In genomic region chr3:43316783-43317460, GRCh38 we compare ENCODE assay signal across 12 cellular contexts. TPM values are rescaled to one million over a fixed set of nuclear protein-coding genes. Genes with fewer than 3 reads are reported as not detected.
DNase-seq lines count a peak whose midpoint lies in the region; ATAC-seq lines count a peak whose summit lies in the region.
"Had no signal": no experiment of that assay in that cellular context is flagged by ENCODE, and none has a peak within 500 bp of the region (broad histone marks: within the 10 kb centered on the region; RNA-seq: fewer than 3 reads in every experiment).

No MANE protein-coding gene starts in this region.

- H3K4me3 ChIP-seq in trophoblast cell (ENCODE audit: low read depth, low read length): no peak overlapping the region
- H3K4me3 ChIP-seq: adrenal gland, prostate gland had no signal

- no peak overlapping the region for H2BK5ac ChIP-seq in trophoblast cell (ENCODE audit: low read depth, low read length, poor library complexity)

- no peak overlapping the region for H2AFZ ChIP-seq in trophoblast cell (ENCODE audit: insufficient read depth, low read length, poor library complexity)

- no peaks in the 10 kb centered on the region for H3K27me3 ChIP-seq in trophoblast cell (ENCODE audit: insufficient read depth, low read length)
- H3K27me3 ChIP-seq: adrenal gland had no signal

- H3K27ac ChIP-seq in trophoblast cell (ENCODE audit: low read depth, low read length): no peak overlapping the region
- H3K27ac ChIP-seq: prostate gland had no signal

- H3K36me3 Mint-ChIP-seq in activated naive CD8-positive, alpha-beta T cell: peaks cover 17% of the 10 kb centered on the region

- no peak overlapping the region for H4K12ac ChIP-seq in trophoblast cell (ENCODE audit: low read depth, low read length)

- DNase-seq in ELF-1 (ENCODE audit: low read depth, low spot score) (peak; percentile 19), iPS DF 19.7 (ENCODE audit: low read depth, low spot score) (peak; percentile 15), trophoblast cell (no peak), DMS53 treated with DMSO at 0.1 percent for 48 hours (lab: John Stamatoyannopoulos, UW; ENCODE audit: unreplicated experiment) (no peak), NCI-H1105 treated with DMSO at 0.1 percent for 48 hours (lab: John Stamatoyannopoulos, UW) (no peak), superior temporal gyrus (ENCODE audit: extremely low spot score) (no peak)
- DNase-seq: adrenal gland, DMS79, NCI-H1092 had no signal

- no peak overlapping the region for H3K4me2 ChIP-seq in trophoblast cell (ENCODE audit: low read length)

- no peaks in the 10 kb centered on the region for H3K9me3 Mint-ChIP-seq in activated naive CD8-positive, alpha-beta T cell (ENCODE audit: low read depth)

- no peak overlapping the region for H4K91ac ChIP-seq in trophoblast cell (ENCODE audit: low read depth, low read length)

- peak overlapping the region; percentile 64 for H3K4me3 Mint-ChIP-seq in activated naive CD8-positive, alpha-beta T cell

- no peak overlapping the region for H3K14ac ChIP-seq in trophoblast cell (ENCODE audit: low read length)

- no peak overlapping the region for H3K23ac ChIP-seq in trophoblast cell (ENCODE audit: low read length)

- H3K27ac Mint-ChIP-seq in activated naive CD8-positive, alpha-beta T cell: peak overlapping the region; percentile 82

- no peaks in the 10 kb centered on the region for H3K9me3 ChIP-seq in trophoblast cell (ENCODE audit: insufficient read depth, low read depth, low read length)
- H3K9me3 ChIP-seq: adrenal gland, prostate gland had no signal

- H3K4ac ChIP-seq in trophoblast cell (ENCODE audit: low read depth, low read length): no peak overlapping the region

- no peak overlapping the region for H4K8ac ChIP-seq in trophoblast cell (ENCODE audit: low read depth, low read length)

- H2AK5ac ChIP-seq in trophoblast cell (ENCODE audit: low read length): no peak overlapping the region

- H3K9ac ChIP-seq in trophoblast cell (ENCODE audit: low read length): no peak overlapping the region

- no peaks in the 10 kb centered on the region for H3K79me2 ChIP-seq in trophoblast cell (ENCODE audit: control insufficient read depth, insufficient read depth, low read length, poor library complexity)

- H3K18ac ChIP-seq in trophoblast cell (ENCODE audit: low read length): no peak overlapping the region

- H3K4me1 ChIP-seq in trophoblast cell (ENCODE audit: control insufficient read depth in 1 of 2, insufficient read depth in 2 of 2, low read length in 2 of 2): peaks cover 2 to 9% of the 10 kb centered on the region in 2 experiments
- H3K4me1 ChIP-seq: prostate gland had no signal

- WGBS in trophoblast cell (ENCODE audit: extremely low coverage, insufficient coverage, insufficient read length): no CpG with 5 or more reads among the region's 4 CpGs

- H3K4me1 Mint-ChIP-seq in activated naive CD8-positive, alpha-beta T cell (ENCODE audit: low read depth): peaks cover 94% of the 10 kb centered on the region

- ATAC-seq in GM18909 (IDR thresholded peaks at IDR 0.05; ENCODE audit: poor library complexity, unreplicated experiment): no peak

- H2BK12ac ChIP-seq in trophoblast cell (ENCODE audit: low read length): no peak overlapping the region

- H2BK120ac ChIP-seq in trophoblast cell (ENCODE audit: insufficient read depth, low read length, poor library complexity): peak overlapping the region; percentile 24

- H3K79me1 ChIP-seq in trophoblast cell (ENCODE audit: low read length): no peaks in the 10 kb centered on the region

- no peaks in the 10 kb centered on the region for H3K27me3 Mint-ChIP-seq in activated naive CD8-positive, alpha-beta T cell

- peaks cover 0 to 2% of the 10 kb centered on the region in 2 experiments for H3K36me3 ChIP-seq in trophoblast cell (ENCODE audit: control insufficient read depth in 1 of 2, insufficient read depth in 2 of 2, low read length in 2 of 2)
- H3K36me3 ChIP-seq: adrenal gland, prostate gland had no signal

RNA-seq across cellular contexts. Expression of gene SNRK, which starts 30.6 kb away (rescaled TPM):
- polyA plus RNA-seq in trophoblast cell (2013): 11.8 and 12.6 TPM in 2 replicates

Comparison
In these comparisons a context has a peak if more than half of its experiments do, and no peak if none do; other contexts are left out.
1. DNase-seq: peak in ELF-1 (single experiment) and iPS DF 19.7 (single experiment); none in trophoblast cell (0 of 2), DMS53 treated with DMSO at 0.1 percent for 48 hours (single experiment), NCI-H1105 treated with DMSO at 0.1 percent for 48 hours (single experiment) and superior temporal gyrus (single experiment).